ENCODE assay signal across 9 cellular contexts in genomic region chr20:59032713-59033059, GRCh38. TPM values are rescaled to one million over a fixed set of nuclear protein-coding genes. Genes with fewer than 3 reads are reported as not detected.
DNase-seq lines count a peak whose midpoint lies in the region; ATAC-seq and TF ChIP-seq lines count a peak whose summit lies in the region.
"Had no signal": no experiment of that assay in that cellular context is flagged by ENCODE, and none has a peak within 500 bp of the region (broad histone marks: within the 10 kb centered on the region; RNA-seq: fewer than 3 reads in every experiment).

No MANE protein-coding gene starts in this region.

- H3K27me3 ChIP-seq in colonic mucosa (no peaks in the 10 kb centered on the region), mucosa of stomach (ENCODE audit: control insufficient read depth, insufficient read depth, low read length) (no peaks in the 10 kb centered on the region)

- H3K4me1 ChIP-seq in colonic mucosa (peaks cover 4% of the 10 kb centered on the region), mucosa of stomach (ENCODE audit: control insufficient read depth, insufficient read depth, low read length) (peaks cover 32% of the 10 kb centered on the region)

- peak; percentile 15; the same call in 1 of the 2 replicates for TF ChIP-seq CTCF in AG10803 (conservative IDR thresholded peaks at IDR 0.05; ENCODE audit: low read length)
- no peak for TF ChIP-seq CTCF in colonic mucosa (IDR thresholded peaks at IDR 0.05)

- DNase-seq in AG10803 (ENCODE audit: low read depth): no peak
- DNase-seq in NCI-H82 (lab: John Stamatoyannopoulos, UW): peak; percentile 88
- no peak for DNase-seq in colonic mucosa
- DNase-seq in NAMALWA (ENCODE audit: low spot score): no peak

- peaks cover 9% of the 10 kb centered on the region for H3K36me3 ChIP-seq in colonic mucosa
- peaks cover 10% of the 10 kb centered on the region for H3K36me3 ChIP-seq in mucosa of stomach (ENCODE audit: control insufficient read depth, insufficient read depth, low read length)

- H3K4me3 ChIP-seq in AG10803 (ENCODE audit: low read length): peak overlapping the region; percentile 64
- peak overlapping the region; percentile 82 for H3K4me3 ChIP-seq in colonic mucosa
- H3K4me3 ChIP-seq in mucosa of stomach (ENCODE audit: low read length): peak overlapping the region; percentile 85

- ATAC-seq in GM19468 (IDR thresholded peaks at IDR 0.05; ENCODE audit: extremely low read depth, unreplicated experiment) (peak; percentile 4), HG03097 (IDR thresholded peaks at IDR 0.05; ENCODE audit: low FRiP score, unreplicated experiment) (no peak), HG02571 (IDR thresholded peaks at IDR 0.05; ENCODE audit: unreplicated experiment) (no peak)

- peak overlapping the region; percentile 69 to 77 for H3K9ac ChIP-seq in colonic mucosa (ENCODE audit: low read depth in 2 of 2, low read length in 2 of 2)
- H3K9ac ChIP-seq in mucosa of stomach (ENCODE audit: low read length): peak overlapping the region; percentile 57

- no peaks in the 10 kb centered on the region for H3K9me3 ChIP-seq in colonic mucosa
- no peaks in the 10 kb centered on the region for H3K9me3 ChIP-seq in mucosa of stomach (ENCODE audit: control insufficient read depth, low read length)

- H3K27ac ChIP-seq in colonic mucosa: peak overlapping the region; percentile 89

- intact Hi-C loops in colonic mucosa (cut with DNase I): no loop called here

RNA-seq across cellular contexts. Expression of gene ATP5F1E, which starts 0.6 kb away (rescaled TPM):
- total RNA-seq in colonic mucosa: 10 to 100 TPM; 75.0 to 94.1 TPM

RNA-seq across cellular contexts. Expression of gene PRELID3B, which starts 9.9 kb away (rescaled TPM):
- 100 to 1,000 TPM; 138 to 141 TPM for total RNA-seq in colonic mucosa

RNA-seq across cellular contexts. Expression of gene TUBB1, which starts 13.5 kb away (rescaled TPM):
- not detected for total RNA-seq in colonic mucosa
- total RNA-seq: HT1080 had no signal

RNA-seq across cellular contexts. Expression of gene CTSZ, which starts 25.6 kb away (rescaled TPM):
- 100 to 1,000 TPM; 274 to 303 TPM for total RNA-seq in colonic mucosa

RNA-seq across cellular contexts. Expression of gene NELFCD, which starts 51.6 kb away (rescaled TPM):
- 10 to 100 TPM; 47.1 to 64.4 TPM for total RNA-seq in colonic mucosa
